26 cellular contexts compared by ENCODE assay signal in genomic region chr1:165492845-165493244, GRCh38. TPM values are rescaled to one million over a fixed set of nuclear protein-coding genes. Genes with fewer than 3 reads are reported as not detected.
DNase-seq lines count a peak whose midpoint lies in the region; ATAC-seq, FAIRE-seq and TF ChIP-seq lines count a peak whose summit lies in the region.
"Had no signal": no experiment of that assay in that cellular context is flagged by ENCODE, and none has a peak within 500 bp of the region (broad histone marks: within the 10 kb centered on the region; RNA-seq: fewer than 3 reads in every experiment).

No MANE protein-coding gene starts in this region.

- intact Hi-C loops in HepG2 (cut with micrococcal nuclease; ENCODE audit: unreplicated experiment) = no loop called here

- no peak overlapping the region for H2AFZ ChIP-seq in MM.1S (ENCODE audit: low read length)
- H2AFZ ChIP-seq in HepG2 (ENCODE audit: low read length) = no peak overlapping the region
- H2AFZ ChIP-seq: GM23248 had no signal

- TF ChIP-seq CTCF in MM.1S (IDR thresholded peaks at IDR 0.05; ENCODE audit: low read length) = no peak
- TF ChIP-seq CTCF in tibial nerve (IDR thresholded peaks at IDR 0.05) = no peak
- no peak for TF ChIP-seq CTCF in HepG2 (CRISPR knock-in tag; IDR thresholded peaks at IDR 0.05)

- no peak for FAIRE-seq in HepG2 (lab: Jason Lieb, UNC)
- FAIRE-seq: GM12892, GM18507 had no signal

- H3K79me2 ChIP-seq in MM.1S (ENCODE audit: low read length) (no peaks in the 10 kb centered on the region), HepG2 (ENCODE audit: insufficient read depth, low read length) (no peaks in the 10 kb centered on the region)

- no peak for ATAC-seq in HepG2

- TF ChIP-seq RAD21 in HepG2 (CRISPR knock-in tag; IDR thresholded peaks at IDR 0.05) = no peak

- peak; percentile 49 for DNase-seq in NCI-H82 (lab: John Stamatoyannopoulos, UW)
- no peak for DNase-seq in NCI-H82 treated with DMSO at 0.1 percent for 48 hours (lab: John Stamatoyannopoulos, UW; ENCODE audit: unreplicated experiment)
- DNase-seq in MM.1S = peak; percentile 1
- DNase-seq in SK-N-MC (ENCODE audit: low read depth, low spot score) = peak; percentile 14
- peak; percentile 12 for DNase-seq in foreskin melanocyte
- DNase-seq in tibial nerve (ENCODE audit: low spot score in 2 of 2) = no peak
- DNase-seq in HepG2 (ENCODE audit: low spot score) = no peak
- DNase-seq in SK-N-DZ (ENCODE audit: low spot score) = no peak
- DNase-seq: CD4-positive, alpha-beta memory T cell; DMS153; DMS79; GDM1; GM23248; HFFc6 had no signal

- H3K9ac ChIP-seq in MM.1S (ENCODE audit: low read length) (no peak overlapping the region), SK-N-MC (ENCODE audit: insufficient read length) (no peak overlapping the region), HepG2 (ENCODE audit: insufficient read depth, low read depth, low read length) (no peak overlapping the region)
- H3K9ac ChIP-seq: BLaER1, GM23248 had no signal

- TF ChIP-seq EP300 in tibial nerve (IDR thresholded peaks at IDR 0.05) = no peak
- TF ChIP-seq EP300 in HepG2 (IDR thresholded peaks at IDR 0.05; ENCODE audit: low read depth in 2 of 2, low read length in 2 of 2) = no peak
- no peak for TF ChIP-seq EP300 in HepG2 (CRISPR knock-in tag; IDR thresholded peaks at IDR 0.05; ENCODE audit: borderline replicate concordance)

- no TSS peak for BruUV-seq in HepG2 (replicated peaks; lab: Mats Ljungman, UMichigan)

- in situ Hi-C loops in HepG2 (cut with HindIII; ENCODE audit: extremely low pct_ligation_motif_present, low pct_unique_long_range_greater_than_20kb) = no loop called here

- no peaks in the 10 kb centered on the region for H3K9me2 ChIP-seq in MM.1S (replicated peaks; ENCODE audit: insufficient read depth, low read length)

- H3K27me3 ChIP-seq in MM.1S (replicated peaks; ENCODE audit: insufficient read depth, low read length) (no peaks in the 10 kb centered on the region), tibial nerve (no peaks in the 10 kb centered on the region), HepG2 (ENCODE audit: control insufficient read depth in 1 of 2, insufficient read depth in 2 of 2, low read length in 2 of 2) (no peaks in the 10 kb centered on the region)
- H3K27me3 ChIP-seq: BLaER1 had no signal

- H3K4me2 ChIP-seq in MM.1S (ENCODE audit: low read depth, low read length) = no peak overlapping the region
- H3K4me2 ChIP-seq in HepG2 (ENCODE audit: low read depth, low read length) = no peak overlapping the region
- H3K4me2 ChIP-seq: BLaER1 had no signal

- H4K20me1 ChIP-seq in MM.1S (ENCODE audit: insufficient read depth, low read length) (no peaks in the 10 kb centered on the region), HepG2 (ENCODE audit: insufficient read depth, low read length) (no peaks in the 10 kb centered on the region)
- H4K20me1 ChIP-seq: BLaER1 had no signal

- no peak for TF ChIP-seq POLR2A in tibial nerve (IDR thresholded peaks at IDR 0.05)
- TF ChIP-seq POLR2A in HepG2 (IDR thresholded peaks at IDR 0.05; ENCODE audit: insufficient read depth in 1 of 2, low read depth in 2 of 2, low read length in 2 of 2) = no peak

- H3K9me3 ChIP-seq in MM.1S (replicated peaks; ENCODE audit: insufficient read depth, low read length) (no peaks in the 10 kb centered on the region), SK-N-MC (ENCODE audit: low read depth, low read length) (no peaks in the 10 kb centered on the region), tibial nerve (no peaks in the 10 kb centered on the region), HepG2 (ENCODE audit: low read length) (no peaks in the 10 kb centered on the region)
- H3K9me3 ChIP-seq: BLaER1, HAP-1 had no signal

- H3K4me1 ChIP-seq in MM.1S (ENCODE audit: low read length) (peaks cover 9% of the 10 kb centered on the region), tibial nerve (no peaks in the 10 kb centered on the region), HepG2 (ENCODE audit: insufficient read depth, low read length) (peaks cover 17% of the 10 kb centered on the region)
- H3K4me1 ChIP-seq: HAP-1 had no signal

- H3K36me3 ChIP-seq in MM.1S (replicated peaks; ENCODE audit: insufficient read depth, low read length) (no peaks in the 10 kb centered on the region), SK-N-MC (ENCODE audit: insufficient read depth, low read length) (no peaks in the 10 kb centered on the region), tibial nerve (no peaks in the 10 kb centered on the region), HepG2 (replicated peaks in 1 of 2; ENCODE audit: control insufficient read depth in 1 of 2, insufficient read depth in 2 of 2, low read length in 2 of 2) (no peaks in the 10 kb centered on the region)
- H3K36me3 ChIP-seq: BLaER1, HAP-1 had no signal

- POLR2A ChIA-PET in HepG2 (lab: Yijun Ruan, JAX) = no interaction called here

- CTCF ChIA-PET in HepG2 (lab: Yijun Ruan, JAX; ENCODE audit: low intra/inter-chr PET ratio, low total read pairs) = no interaction called here

- H3K27ac ChIP-seq in MM.1S (ENCODE audit: low read length) = no peak overlapping the region
- H3K27ac ChIP-seq in SK-N-MC = no peak overlapping the region
- H3K27ac ChIP-seq in tibial nerve = no peak overlapping the region
- no peak overlapping the region for H3K27ac ChIP-seq in HepG2 (ENCODE audit: extremely low read length, insufficient read depth, low read length)
- H3K27ac ChIP-seq: 22Rv1, BLaER1, GM23248, HL-60 had no signal

- H3F3A ChIP-seq in MM.1S (ENCODE audit: insufficient read depth, low read length) = no peaks in the 10 kb centered on the region

- WGBS in tibial nerve, 2 donors = 63 to 78% methylated on average over 4 of the region's 4 CpGs
- WGBS in HepG2 (ENCODE audit: low lambda C conversion rate) = 78% methylated on average over 2 of the region's 4 CpGs

- H3K4me3 ChIP-seq in MM.1S (ENCODE audit: low read length) (no peak overlapping the region), SK-N-MC (no peak overlapping the region; the same call in 1 of the 2 replicates), tibial nerve (no peak overlapping the region), HepG2 (replicated peaks in 1 of 3; ENCODE audit: insufficient read depth in 1 of 3, low read depth in 2 of 3, low read length in 3 of 3) (no peak overlapping the region)
- H3K4me3 ChIP-seq: BLaER1, GM23248, HAP-1 had no signal

TF ChIP-seq in HepG2, 621 proteins besides CTCF, POLR2A, EP300 and RAD21 (continues in another document):
- TF ChIP-seq ZKSCAN5 (CRISPR knock-in tag; IDR thresholded peaks at IDR 0.05) = no peak

RNA-seq across cellular contexts. Expression of gene RXRG, which starts 47.9 kb away (rescaled TPM):
- 10 to 100 TPM in 2 of 4 donors, 1 to 10 TPM in 2; 3.3 to 13.8 (median 7.3) TPM for total RNA-seq in tibial nerve
- not detected in 2 replicates for total RNA-seq in HepG2 (2016; rRNA removed; fragmentation: Illumina TruSeq; extraction: Trizol)
- total RNA-seq in HepG2 (2016; cell fraction: cytosol; rRNA removed; fragmentation: Illumina TruSeq; extraction: Trizol; ENCODE audit: low read depth) = 0.35 TPM in 1 of 2 replicates, not detected in the other
- not detected in 2 replicates for total RNA-seq in HepG2 (2016; cell fraction: insoluble cytoplasmic fraction; rRNA removed; fragmentation: Illumina TruSeq; extraction: Trizol)
- 0.21 TPM in 1 of 2 replicates, not detected in the other for total RNA-seq in HepG2 (2016; cell fraction: membrane; rRNA removed; fragmentation: Illumina TruSeq; extraction: Trizol)
- not detected in 2 replicates for total RNA-seq in HepG2 (2016; cell fraction: nucleus; rRNA removed; fragmentation: Illumina TruSeq; extraction: Trizol)
- not detected in 2 replicates for polyA plus RNA-seq in HepG2 (2011; rRNA removed)
- not detected in 2 replicates for polyA plus RNA-seq in HepG2 (2011; cell fraction: cytosol; rRNA removed)
- polyA plus RNA-seq in HepG2 (2011; cell fraction: nucleus; rRNA removed) = not detected in 2 replicates
- polyA plus RNA-seq in HepG2 (2012) = not detected in 2 replicates
- 0.07 and 0.10 TPM in 2 replicates for polyA plus RNA-seq in HepG2 (2016; cell fraction: cytosol; fragmentation: Illumina TruSeq; extraction: Trizol; ENCODE audit: low read depth)
- not detected in 2 replicates for polyA plus RNA-seq in HepG2 (2016; cell fraction: insoluble cytoplasmic fraction; fragmentation: Illumina TruSeq; extraction: Trizol; ENCODE audit: low read depth)
- not detected in 2 replicates for polyA plus RNA-seq in HepG2 (2016; cell fraction: membrane; fragmentation: Illumina TruSeq; extraction: Trizol; ENCODE audit: low read depth)
- not detected in 2 replicates for polyA plus RNA-seq in HepG2 (2016; cell fraction: nucleus; fragmentation: Illumina TruSeq; extraction: Trizol; ENCODE audit: insufficient read depth, low read depth)
- polyA minus RNA-seq in HepG2 (2011; rRNA and poly(A)+ RNA removed; ENCODE audit: low replicate concordance) = not detected in 2 replicates
- not detected in 2 replicates for polyA minus RNA-seq in HepG2 (2011; cell fraction: cytosol; rRNA and poly(A)+ RNA removed)
- polyA minus RNA-seq in HepG2 (2011; cell fraction: nucleus; rRNA and poly(A)+ RNA removed) = not detected in 2 replicates
- not detected in 2 replicates for polyA plus RNA-seq in SK-N-DZ (2014; cell fraction: cytosol; rRNA removed)
- not detected in 2 replicates for polyA plus RNA-seq in SK-N-DZ (2014; cell fraction: nucleus; rRNA removed)
- total RNA-seq: A673; CD4-positive, alpha-beta memory T cell; GM23248; H4; HFFc6; HT1080 had no signal
- polyA plus RNA-seq: AG04450; CD14-positive monocyte; CD4-positive, alpha-beta memory T cell; GM23248 had no signal

RNA-seq across cellular contexts. Expression of gene LRRC52, which starts 51.0 kb away (rescaled TPM):
- total RNA-seq in tibial nerve = not detected
- total RNA-seq in HepG2 (2016; rRNA removed; fragmentation: Illumina TruSeq; extraction: Trizol) = not detected in 2 replicates
- not detected in 2 replicates for total RNA-seq in HepG2 (2016; cell fraction: cytosol; rRNA removed; fragmentation: Illumina TruSeq; extraction: Trizol; ENCODE audit: low read depth)
- not detected in 2 replicates for total RNA-seq in HepG2 (2016; cell fraction: insoluble cytoplasmic fraction; rRNA removed; fragmentation: Illumina TruSeq; extraction: Trizol)
- not detected in 2 replicates for total RNA-seq in HepG2 (2016; cell fraction: membrane; rRNA removed; fragmentation: Illumina TruSeq; extraction: Trizol)
- not detected in 2 replicates for total RNA-seq in HepG2 (2016; cell fraction: nucleus; rRNA removed; fragmentation: Illumina TruSeq; extraction: Trizol)
- not detected in 2 replicates for polyA plus RNA-seq in HepG2 (2011; rRNA removed)
- polyA plus RNA-seq in HepG2 (2011; cell fraction: cytosol; rRNA removed) = not detected in 2 replicates
- polyA plus RNA-seq in HepG2 (2011; cell fraction: nucleus; rRNA removed) = not detected in 2 replicates
- polyA plus RNA-seq in HepG2 (2012) = not detected in 2 replicates
- polyA plus RNA-seq in HepG2 (2016; cell fraction: cytosol; fragmentation: Illumina TruSeq; extraction: Trizol; ENCODE audit: low read depth) = not detected in 2 replicates
- polyA plus RNA-seq in HepG2 (2016; cell fraction: insoluble cytoplasmic fraction; fragmentation: Illumina TruSeq; extraction: Trizol; ENCODE audit: low read depth) = not detected in 2 replicates
- not detected in 2 replicates for polyA plus RNA-seq in HepG2 (2016; cell fraction: membrane; fragmentation: Illumina TruSeq; extraction: Trizol; ENCODE audit: low read depth)
- not detected in 2 replicates for polyA plus RNA-seq in HepG2 (2016; cell fraction: nucleus; fragmentation: Illumina TruSeq; extraction: Trizol; ENCODE audit: insufficient read depth, low read depth)
- not detected in 2 replicates for polyA minus RNA-seq in HepG2 (2011; rRNA and poly(A)+ RNA removed; ENCODE audit: low replicate concordance)
- not detected in 2 replicates for polyA minus RNA-seq in HepG2 (2011; cell fraction: cytosol; rRNA and poly(A)+ RNA removed)
- not detected in 2 replicates for polyA minus RNA-seq in HepG2 (2011; cell fraction: nucleus; rRNA and poly(A)+ RNA removed)
- polyA plus RNA-seq in SK-N-DZ (2014; cell fraction: cytosol; rRNA removed) = not detected in 2 replicates
- not detected in 2 replicates for polyA plus RNA-seq in SK-N-DZ (2014; cell fraction: nucleus; rRNA removed)
- total RNA-seq: A673; CD4-positive, alpha-beta memory T cell; Daoy; GM23248; H4; HFFc6; HT1080 had no signal
- polyA plus RNA-seq: AG04450; CD14-positive monocyte; CD4-positive, alpha-beta memory T cell; GM23248 had no signal

Comparison
In these comparisons a context has a peak if more than half of its experiments do, and no peak if none do; other contexts are left out.
1. DNase-seq: peak in NCI-H82 (single experiment), MM.1S (single experiment), SK-N-MC (single experiment) and foreskin melanocyte (single experiment); none in NCI-H82 treated with DMSO at 0.1 percent for 48 hours (single experiment), tibial nerve (0 of 2), HepG2 (single experiment) and SK-N-DZ (single experiment).